ENCODE assay signal across 13 cellular contexts in genomic region chr12:1995205-1995896, GRCh38. TPM values are rescaled to one million over a fixed set of nuclear protein-coding genes. Genes with fewer than 3 reads are reported as not detected.
DNase-seq lines count a peak whose midpoint lies in the region; ATAC-seq and TF ChIP-seq lines count a peak whose summit lies in the region.
"Had no signal": no experiment of that assay in that cellular context is flagged by ENCODE, and none has a peak within 500 bp of the region (broad histone marks: within the 10 kb centered on the region; RNA-seq: fewer than 3 reads in every experiment).

No MANE protein-coding gene starts in this region.

- intact Hi-C loops in natural killer cell (cut with micrococcal nuclease), result no loop called here
- intact Hi-C loops in adrenal gland (cut with DNase I), result no loop called here

- no peak overlapping the region for H3K4me3 ChIP-seq in adrenal gland
- H3K4me3 ChIP-seq: prostate gland had no signal

- peaks cover 11 to 35% of the 10 kb centered on the region in 2 donors for H3K4me1 Mint-ChIP-seq in natural killer cell treated with Interleukin-12 subunit alpha and Interleukin-12 subunit beta and Interleukin-15 and Interleukin-18, amount 100 ng/mL, for 72 hours (ENCODE audit: low read depth in 2 of 2)
- H3K4me1 Mint-ChIP-seq in natural killer cell, result peaks cover 0 to 9% of the 10 kb centered on the region in 2 donors

- H3K4me1 ChIP-seq in adrenal gland (replicated peaks in 1 of 2), result peaks cover 20 to 43% of the 10 kb centered on the region in 2 donors
- H3K4me1 ChIP-seq: prostate gland had no signal

- peaks cover 0 to 25% of the 10 kb centered on the region in 2 donors for H3K36me3 ChIP-seq in adrenal gland (replicated peaks in 1 of 2)
- H3K36me3 ChIP-seq: prostate gland had no signal

- DNase-seq in natural killer cell treated with Interleukin-12 subunit alpha and Interleukin-12 subunit beta and Interleukin-15 and Interleukin-18, amount 100 ng/mL, for 72 hours (ENCODE audit: low spot score), result no peak
- DNase-seq in natural killer cell (no peak), NOMO-1 treated with dmso at 0.1 percent for 144 hours (lab: John Stamatoyannopoulos, UW; ENCODE audit: unreplicated experiment) (peak; percentile 59), NCI-H2107 treated with DMSO at 0.1 percent for 48 hours (lab: John Stamatoyannopoulos, UW; ENCODE audit: unreplicated experiment) (no peak), adrenal gland (no peak), DMS153 treated with DMSO at 0.1 percent for 48 hours (lab: John Stamatoyannopoulos, UW; ENCODE audit: unreplicated experiment) (no peak)
- DNase-seq: brain microvascular endothelial cell; hypothalamus; mesendoderm; stimulated activated CD4-positive, alpha-beta T cell treated with anti-CD3 and anti-CD28 coated beads, Interleukin-4, amount 100 ng/mL, for 24 hours had no signal

- H3K9me3 Mint-ChIP-seq in natural killer cell treated with Interleukin-12 subunit alpha and Interleukin-12 subunit beta and Interleukin-15 and Interleukin-18, amount 100 ng/mL, for 72 hours, result no peaks in the 10 kb centered on the region
- H3K9me3 Mint-ChIP-seq in natural killer cell, result no peaks in the 10 kb centered on the region

- no peaks in the 10 kb centered on the region for H3K27me3 ChIP-seq in adrenal gland
- H3K27me3 ChIP-seq: brain microvascular endothelial cell had no signal

- TF ChIP-seq CTCF in natural killer cell (IDR thresholded peaks at IDR 0.05) (no peak), adrenal gland (IDR thresholded peaks at IDR 0.05) (no peak)

- peak overlapping the region in 2 of 5 donors; percentile 15 to 29 for H3K27ac ChIP-seq in adrenal gland
- H3K27ac ChIP-seq: brain microvascular endothelial cell had no signal

- no peak for TF ChIP-seq POLR2A in adrenal gland (IDR thresholded peaks at IDR 0.05)

- H3K36me3 Mint-ChIP-seq in natural killer cell treated with Interleukin-12 subunit alpha and Interleukin-12 subunit beta and Interleukin-15 and Interleukin-18, amount 100 ng/mL, for 72 hours, result peaks cover 15% of the 10 kb centered on the region
- H3K36me3 Mint-ChIP-seq in natural killer cell, result peaks cover 5% of the 10 kb centered on the region

- 74 to 85% (median 82%) methylated on average over 3 to 4 of the region's 4 CpGs for WGBS in adrenal gland, 4 donors

- H3K27ac Mint-ChIP-seq in natural killer cell treated with Interleukin-12 subunit alpha and Interleukin-12 subunit beta and Interleukin-15 and Interleukin-18, amount 100 ng/mL, for 72 hours, result peak overlapping the region in 1 of 2 donors; percentile 55
- no peak overlapping the region for H3K27ac Mint-ChIP-seq in natural killer cell

- H3K27me3 Mint-ChIP-seq in natural killer cell treated with Interleukin-12 subunit alpha and Interleukin-12 subunit beta and Interleukin-15 and Interleukin-18, amount 100 ng/mL, for 72 hours, result no peaks in the 10 kb centered on the region
- no peaks in the 10 kb centered on the region for H3K27me3 Mint-ChIP-seq in natural killer cell (ENCODE audit: low read depth in 2 of 2)

- ATAC-seq in natural killer cell treated with Interleukin-12 subunit alpha and Interleukin-12 subunit beta and Interleukin-15 and Interleukin-18, amount 100 ng/mL, for 72 hours, result peak in 1 of 2 donors; percentile 76
- ATAC-seq in natural killer cell (no peak), esophagus mucosa (peak; percentile 12), HG03135 (IDR thresholded peaks at IDR 0.05; ENCODE audit: unreplicated experiment) (no peak)

- no peaks in the 10 kb centered on the region for H3K9me3 ChIP-seq in adrenal gland (replicated peaks in 1 of 3)
- H3K9me3 ChIP-seq: prostate gland had no signal

- peak overlapping the region; percentile 64 for H3K4me3 Mint-ChIP-seq in natural killer cell treated with Interleukin-12 subunit alpha and Interleukin-12 subunit beta and Interleukin-15 and Interleukin-18, amount 100 ng/mL, for 72 hours
- H3K4me3 Mint-ChIP-seq in natural killer cell, result no peak overlapping the region

RNA-seq across cellular contexts. Expression of gene DCP1B, which starts 8.9 kb away (rescaled TPM):
- 10 to 100 TPM; 11.3 TPM for total RNA-seq in natural killer cell treated with Interleukin-12 subunit alpha and Interleukin-12 subunit beta and Interleukin-15 and Interleukin-18, amount 100 ng/mL, for 72 hours
- total RNA-seq in natural killer cell (1 to 10 TPM; 4.7 to 8.5 (median 7.5) TPM), esophagus mucosa (5.2 TPM), adrenal gland (10 to 100 TPM; 12.4 to 47.9 (median 37.5) TPM)
- polyA plus RNA-seq in adrenal gland, result 10 to 100 TPM; 12.4 to 29.0 (median 13.3) TPM

RNA-seq across cellular contexts. Expression of gene CACNA1C, which starts 57.4 kb away (rescaled TPM):
- under 1 TPM in 1 of 2 donors, not detected in 1; 0.06 TPM for total RNA-seq in natural killer cell treated with Interleukin-12 subunit alpha and Interleukin-12 subunit beta and Interleukin-15 and Interleukin-18, amount 100 ng/mL, for 72 hours
- total RNA-seq in natural killer cell (under 1 TPM; 0.07 to 0.35 (median 0.08) TPM), esophagus mucosa (1.1 TPM), adrenal gland (1 to 10 TPM; 2.4 to 5.8 (median 3.7) TPM)
- polyA plus RNA-seq in adrenal gland, result 1 to 10 TPM; 2.0 to 5.4 (median 2.4) TPM
